Comparison of ENCODE assay signal across 8 cellular contexts in genomic region chr7:140696679-140697446, GRCh38. TPM values are rescaled to one million over a fixed set of nuclear protein-coding genes. Genes with fewer than 3 reads are reported as not detected.
A peak's percentile ranks its signal among the peaks of the same experiment; 100 is the strongest.
DNase-seq lines count a peak whose midpoint lies in the region; ATAC-seq and TF ChIP-seq lines count a peak whose summit lies in the region.

Gene NDUFB2 (plus strand): TSS chr7:140696708. CDS start chr7:140696745, 37 bp downstream.

- H3K9me3 Mint-ChIP-seq in nephron progenitor cell, result no peaks in the 10 kb centered on the region

- H3K27ac ChIP-seq in Peyer's patch, result peak within 1 kb of the TSS; percentile 91 to 94 (median 92)
- peak within 1 kb of the TSS; percentile 94 for H3K27ac ChIP-seq in stomach smooth muscle (ENCODE audit: low read length)

- peak within 1 kb of the TSS; percentile 98 for H3K4me3 Mint-ChIP-seq in nephron progenitor cell

- H3K27me3 Mint-ChIP-seq in nephron progenitor cell (ENCODE audit: low read depth, poor library complexity), result peaks cover 6% of the 10 kb centered on the region

- TF ChIP-seq CTCF in Peyer's patch (IDR thresholded peaks at IDR 0.05), result peak in 2 of 6 experiments; percentile 10 to 21
- TF ChIP-seq CTCF in nephron progenitor cell (IDR thresholded peaks at IDR 0.05), result no peak

- H3K36me3 ChIP-seq in Peyer's patch (peaks cover 0 to 5% (median 0%) of the 10 kb centered on the region in 3 donors), stomach smooth muscle (ENCODE audit: control insufficient read depth in 2 of 2, insufficient read depth in 2 of 2, low read length in 2 of 2) (peaks cover 0 to 7% of the 10 kb centered on the region in 2 donors)

- H3K27me3 ChIP-seq in Peyer's patch (no peaks in the 10 kb centered on the region), stomach smooth muscle (ENCODE audit: control insufficient read depth in 1 of 2, insufficient read depth in 2 of 2, low read length in 2 of 2) (no peaks in the 10 kb centered on the region)

- peak; percentile 92 for ATAC-seq in GM21529 (IDR thresholded peaks at IDR 0.05; ENCODE audit: unreplicated experiment)

- H3K4me1 Mint-ChIP-seq in nephron progenitor cell, result peaks cover 39% of the 10 kb centered on the region

- H3K9me3 ChIP-seq in Peyer's patch, result no peaks in the 10 kb centered on the region
- H3K9me3 ChIP-seq in stomach smooth muscle (ENCODE audit: control insufficient read depth in 2 of 2, low read length in 2 of 2), result no peaks in the 10 kb centered on the region

- TF ChIP-seq POLR2A in Peyer's patch (IDR thresholded peaks at IDR 0.05), result peak; percentile 89 to 95

- peak; percentile 84 for DNase-seq in Daoy (ENCODE audit: low read depth)
- DNase-seq in HuH-7.5 (ENCODE audit: low spot score), result peak; percentile 83
- DNase-seq in Peyer's patch, result peak; percentile 81 to 97 (median 90)
- peak; percentile 68 for DNase-seq in activated gamma-delta T cell (lab: John Stamatoyannopoulos, UW)
- DNase-seq in fibroblast of the conjunctiva (ENCODE audit: low read depth), result peak; percentile 45
- DNase-seq in nephron progenitor cell, result peak; percentile 75

- H3K9ac ChIP-seq in stomach smooth muscle (ENCODE audit: low read length in 2 of 2), result peak within 1 kb of the TSS; percentile 94

- H3K36me3 Mint-ChIP-seq in nephron progenitor cell (ENCODE audit: low read depth), result peaks cover 31% of the 10 kb centered on the region

- H3K4me1 ChIP-seq in Peyer's patch (peaks cover 0 to 20% (median 8%) of the 10 kb centered on the region in 4 donors), stomach smooth muscle (ENCODE audit: control insufficient read depth, insufficient read depth, low read length) (peaks cover 25% of the 10 kb centered on the region)

- H3K27ac Mint-ChIP-seq in nephron progenitor cell, result peak within 1 kb of the TSS; percentile 99

- H3K4me3 ChIP-seq in Peyer's patch (peak within 1 kb of the TSS; percentile 79 to 98 (median 88)), stomach smooth muscle (ENCODE audit: low read length in 2 of 2) (peak within 1 kb of the TSS; percentile 81 to 96)

RNA-seq across cellular contexts. Expression of gene NDUFB2, which starts in this region (rescaled TPM):
- total RNA-seq in Daoy (2014; rRNA removed; shearing (Covaris generic)), result 404 and 566 TPM in 2 replicates
- 100 to 1,000 TPM; 128 to 216 (median 173) TPM for total RNA-seq in Peyer's patch

Comparison
In these comparisons a context has a peak if more than half of its experiments do, and no peak if none do; other contexts are left out.
1. Peak in every context shown above with its lines: DNase-seq, ATAC-seq, H3K4me3 ChIP-seq and H3K27ac ChIP-seq.